ENCODE assay signal across 21 cellular contexts in genomic region chr18:76816127-76816526, GRCh38.
"Had no signal": no experiment of that assay in that cellular context is flagged by ENCODE, and none has a peak within 500 bp of the region (broad histone marks: within the 10 kb centered on the region; RNA-seq: fewer than 3 reads in every experiment).

No MANE protein-coding gene starts in this region.

- H3K27ac Mint-ChIP-seq: stimulated activated naive B cell treated with anti-CD40 and anti-IgM and Interleukin-4, amounts not matched to agents 10 μg/mL and 1 μg/mL and 100 μg/mL, for 72 hours had no signal

- DNase-seq: activated CD4-positive, alpha-beta T cell treated with anti-CD3 and anti-CD28 coated beads for 4 hours; activated CD4-positive, alpha-beta T cell treated with anti-CD3 and anti-CD28 coated beads, Interleukin-2, amount 50 U/mL, for 48 hours; activated CD4-positive, CD25-positive, alpha-beta regulatory T cell; activated CD8-positive, alpha-beta memory T cell treated with anti-CD3 and anti-CD28 coated beads, Interleukin-2, amount 50 U/mL, for 48 hours; activated gamma-delta T cell; activated T-cell treated with anti-CD3 and anti-CD28 coated beads, Interleukin-2, amount 50 U/mL, for 48 hours; amniotic stem cell; hypothalamus; occipital lobe; posterior cingulate gyrus; sigmoid colon; stimulated activated CD4-positive, alpha-beta T cell treated with anti-CD3 and anti-CD28 coated beads, Interleukin-15, amount 100 ng/mL, for 24 hours; stimulated activated naive B cell treated with anti-CD40 and anti-IgM and Interleukin-4, amounts not matched to agents 10 μg/mL and 1 μg/mL and 100 μg/mL, for 72 hours; T-helper 1 cell; T1000; upper lobe of left lung had no signal

- H3K27ac ChIP-seq: epithelial cell of prostate, gastroesophageal sphincter, sigmoid colon, thoracic aorta, upper lobe of left lung had no signal

- ATAC-seq: activated naive CD4-positive, alpha-beta T cell treated with anti-CD3 and anti-CD28 coated beads, Interleukin-2, amount 50 U/mL, for 72 hours; gastroesophageal sphincter; stimulated activated naive B cell treated with anti-CD40 and anti-IgM and Interleukin-4, amounts not matched to agents 10 μg/mL and 1 μg/mL and 100 μg/mL, for 72 hours had no signal

- H3K36me3 ChIP-seq: sigmoid colon, thoracic aorta had no signal

- H3K27me3 ChIP-seq: gastroesophageal sphincter, sigmoid colon, upper lobe of left lung had no signal

- H3K27me3 Mint-ChIP-seq: stimulated activated naive B cell treated with anti-CD40 and anti-IgM and Interleukin-4, amounts not matched to agents 10 μg/mL and 1 μg/mL and 100 μg/mL, for 72 hours had no signal

- H3K4me3 ChIP-seq: gastroesophageal sphincter, sigmoid colon, smooth muscle cell, thoracic aorta, upper lobe of left lung had no signal

- H3K36me3 Mint-ChIP-seq: activated naive CD4-positive, alpha-beta T cell treated with anti-CD3 and anti-CD28 coated beads, Interleukin-2, amount 50 U/mL, for 72 hours had no signal

- H3K9me3 Mint-ChIP-seq: activated naive CD4-positive, alpha-beta T cell treated with anti-CD3 and anti-CD28 coated beads, Interleukin-2, amount 50 U/mL, for 72 hours; stimulated activated naive B cell treated with anti-CD40 and anti-IgM and Interleukin-4, amounts not matched to agents 10 μg/mL and 1 μg/mL and 100 μg/mL, for 72 hours had no signal

- H3K9me3 ChIP-seq: gastroesophageal sphincter, sigmoid colon, thoracic aorta, upper lobe of left lung had no signal

- H3K4me3 Mint-ChIP-seq: stimulated activated naive B cell treated with anti-CD40 and anti-IgM and Interleukin-4, amounts not matched to agents 10 μg/mL and 1 μg/mL and 100 μg/mL, for 72 hours had no signal
